In genomic region chr1:21523297-21523813, GRCh38 we compare ENCODE assay signal across 16 cellular contexts. TPM values are rescaled to one million over a fixed set of nuclear protein-coding genes. Genes with fewer than 3 reads are reported as not detected.
"Had no signal": no experiment of that assay in that cellular context is flagged by ENCODE, and none has a peak within 500 bp of the region (broad histone marks: within the 10 kb centered on the region; RNA-seq: fewer than 3 reads in every experiment).

No MANE protein-coding gene starts in this region.

- H3K9me3 ChIP-seq: adrenal gland, esophagus squamous epithelium, ovary, sigmoid colon, transverse colon had no signal

- H3K9me3 Mint-ChIP-seq: activated naive CD4-positive, alpha-beta T cell treated with anti-CD3 and anti-CD28 coated beads for 36 hours; activated T-helper 2 cell treated with anti-CD3 and anti-CD28 coated beads, Interferon-gamma antibody, Interleukin-2, Interleukin-4, amounts not matched to agents 10 μg/mL and 5 μg/mL and 100 μg/mL, durations not matched to agents 14 hours and 24 hours and 36 hours; mesothelial cell of epicardium; neural progenitor cell had no signal

- H3K36me3 ChIP-seq: adrenal gland, esophagus squamous epithelium, neural progenitor cell, ovary, sigmoid colon, transverse colon had no signal

- H3K4me3 Mint-ChIP-seq: activated naive CD4-positive, alpha-beta T cell treated with anti-CD3 and anti-CD28 coated beads for 36 hours; mesothelial cell of epicardium; neural progenitor cell had no signal

- H3K27me3 ChIP-seq: adrenal gland, esophagus squamous epithelium, neural progenitor cell, ovary, sigmoid colon, transverse colon had no signal

- DNase-seq: activated CD4-positive, alpha-beta T cell treated with anti-CD3 and anti-CD28 coated beads, Interleukin-2, amount 50 U/mL, for 4 hours; activated CD4-positive, CD25-positive, alpha-beta regulatory T cell treated with anti-CD3 and anti-CD28 coated beads, Interleukin-2, amount 50 U/mL, for 72 hours; activated naive CD4-positive, alpha-beta T cell treated with anti-CD3 and anti-CD28 coated beads for 36 hours; activated T-cell treated with anti-CD3 and anti-CD28 coated beads, Interleukin-2, amount 50 U/mL, for 1 hour; adrenal gland; caudate nucleus; esophagus squamous epithelium; kidney glomerular epithelial cell; ovary; sigmoid colon; stimulated activated CD4-positive, alpha-beta T cell treated with anti-CD3 and anti-CD28 coated beads, Interleukin-1b, Interleukin-23, amount 100 ng/mL, for 48 hours; substantia nigra; transverse colon had no signal

- H3K27ac ChIP-seq: neural progenitor cell, ovary, sigmoid colon, transverse colon had no signal

- H3K9ac ChIP-seq: neural progenitor cell had no signal

- H3K27ac Mint-ChIP-seq: activated naive CD4-positive, alpha-beta T cell treated with anti-CD3 and anti-CD28 coated beads for 36 hours; activated T-helper 2 cell treated with anti-CD3 and anti-CD28 coated beads, Interferon-gamma antibody, Interleukin-2, Interleukin-4, amounts not matched to agents 10 μg/mL and 5 μg/mL and 100 μg/mL, durations not matched to agents 14 hours and 24 hours and 36 hours; mesothelial cell of epicardium had no signal

- H3K4me1 ChIP-seq: adrenal gland, sigmoid colon, transverse colon had no signal

- H3K4me2 ChIP-seq: neural progenitor cell had no signal

- H3K4me3 ChIP-seq: adrenal gland, esophagus squamous epithelium, neural progenitor cell, ovary, sigmoid colon, transverse colon had no signal

- H3K36me3 Mint-ChIP-seq: mesothelial cell of epicardium, neural progenitor cell had no signal

RNA-seq across cellular contexts. Expression of gene ALPL, which starts 14.1 kb away (rescaled TPM):
- total RNA-seq: activated naive CD4-positive, alpha-beta T cell treated with anti-CD3 and anti-CD28 coated beads for 36 hours; activated T-helper 2 cell treated with anti-CD3 and anti-CD28 coated beads, Interferon-gamma antibody, Interleukin-2, Interleukin-4, amounts not matched to agents 10 μg/mL and 5 μg/mL and 100 μg/mL, durations not matched to agents 14 hours and 24 hours and 36 hours had no signal
